Comparison of ENCODE assay signal across 8 cellular contexts in the genomic region with DNA sequence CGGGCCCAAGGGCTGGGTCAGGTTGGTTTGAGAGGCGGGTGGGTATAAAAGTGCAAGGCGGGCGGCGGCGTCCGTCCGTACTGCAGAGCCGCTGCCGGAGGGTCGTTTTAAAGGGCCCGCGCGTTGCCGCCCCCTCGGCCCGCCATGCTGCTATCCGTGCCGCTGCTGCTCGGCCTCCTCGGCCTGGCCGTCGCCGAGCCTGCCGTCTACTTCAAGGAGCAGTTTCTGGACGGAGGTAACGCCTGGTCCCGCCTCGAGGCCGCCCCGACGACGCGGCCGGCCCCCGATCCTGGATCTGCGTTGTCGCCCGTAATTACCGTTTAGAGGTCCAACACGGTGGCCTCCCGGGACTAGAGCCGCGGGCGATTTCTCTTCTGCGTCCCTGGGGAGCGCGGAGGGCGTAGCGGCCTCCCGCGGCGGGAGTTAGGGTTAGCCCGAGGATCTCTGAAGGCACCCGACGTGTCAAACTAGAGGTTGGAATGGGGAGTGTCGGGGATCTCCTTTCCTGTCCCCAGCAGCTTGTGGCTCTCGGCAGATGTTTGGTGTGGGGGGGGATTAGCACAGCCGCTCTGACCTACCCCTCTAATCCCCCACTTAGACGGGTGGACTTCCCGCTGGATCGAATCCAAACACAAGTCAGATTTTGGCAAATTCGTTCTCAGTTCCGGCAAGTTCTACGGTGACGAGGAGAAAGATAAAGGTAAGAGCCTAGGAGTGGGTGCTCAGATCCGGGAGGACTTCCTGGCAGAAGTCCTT. TPM values are rescaled to one million over a fixed set of nuclear protein-coding genes. Genes with fewer than 3 reads are reported as not detected.
DNase-seq lines count a peak whose midpoint lies in the region; ATAC-seq and TF ChIP-seq lines count a peak whose summit lies in the region.

A gene (plus strand): TSS at position 74 of the 756 bp plus-strand sequence. CDS start 71 bp downstream, at position 145.

- no peak within 1 kb of the TSS for H2BK120ac ChIP-seq in H9 (ENCODE audit: low read depth, low read length, poor library complexity, severe bottlenecking)

- peak; percentile 43 for DNase-seq in DND-41
- no peak for DNase-seq in H9
- DNase-seq in RPMI7951 (ENCODE audit: low read depth): peak; percentile 39
- no peak for DNase-seq in NCI-H510A (lab: John Stamatoyannopoulos, UW)

- H3K27ac ChIP-seq in DND-41 (ENCODE audit: low read length) (peak within 1 kb of the TSS; percentile 100), H9 (ENCODE audit: insufficient read length, low read depth, low read length) (no peak within 1 kb of the TSS), cingulate gyrus (ENCODE audit: low read depth, low read length) (peak within 1 kb of the TSS; percentile 94), liver (ENCODE audit: low read depth in 1 of 2, low read length in 2 of 2) (peak within 1 kb of the TSS; percentile 81 to 84), temporal lobe (ENCODE audit: low read depth, low read length) (peak within 1 kb of the TSS; percentile 97)

- peak; percentile 35 for TF ChIP-seq CTCF in DND-41 (IDR thresholded peaks at IDR 0.05; ENCODE audit: borderline replicate concordance, extremely low read depth, low read length, poor library complexity, severe bottlenecking)
- TF ChIP-seq CTCF in H9 (conservative IDR thresholded peaks at IDR 0.05): peak; percentile 23; the same call in 1 of the 3 replicates
- peak; percentile 6 for TF ChIP-seq CTCF in liver (IDR thresholded peaks at IDR 0.05; ENCODE audit: low read depth, low read length, missing input control)

- no peak within 1 kb of the TSS for H4K5ac ChIP-seq in H9 (ENCODE audit: insufficient read length, low read depth, low read length)

- H3K79me1 ChIP-seq in H9 (ENCODE audit: insufficient read depth, low read depth, low read length, poor library complexity, severe bottlenecking): peaks cover 6% of the 10 kb centered on the region

- H2BK12ac ChIP-seq in H9 (ENCODE audit: insufficient read length, low read depth, low read length): no peak within 1 kb of the TSS

- H3K36me3 Mint-ChIP-seq in H9 (ENCODE audit: insufficient read depth in 1 of 3, low read depth in 3 of 3): peaks cover 46 to 53% (median 50%) of the 10 kb centered on the region in 3 experiments

- H3K27me3 Mint-ChIP-seq in H9 (ENCODE audit: low read depth): no peaks in the 10 kb centered on the region; the same call in 1 of the 2 replicates

- H3K79me2 ChIP-seq in DND-41 (ENCODE audit: insufficient read depth, low read length) (peaks cover 58% of the 10 kb centered on the region), H9 (ENCODE audit: insufficient read depth, low read length) (peaks cover 6% of the 10 kb centered on the region; the same call in 1 of the 2 replicates)

- H3K4me2 ChIP-seq in DND-41 (ENCODE audit: insufficient read depth, low read length) (peak within 1 kb of the TSS; percentile 78), H9 (ENCODE audit: insufficient read depth, insufficient read length, low read length) (peak within 1 kb of the TSS; percentile 97)

- peak within 1 kb of the TSS; percentile 65 for H2AFZ ChIP-seq in DND-41 (ENCODE audit: low read depth, low read length)
- H2AFZ ChIP-seq in H9 (ENCODE audit: low read length): no peak within 1 kb of the TSS

- WGBS in H9 (ENCODE audit: extremely low coverage, insufficient read length, low lambda C conversion rate): no CpG with 5 or more reads among the region's 67 CpGs
- under 1% methylated on average over 67 of the region's 67 CpGs for WGBS in liver

- H3K36me3 ChIP-seq in DND-41 (ENCODE audit: insufficient read depth, low read length) (peaks cover 51% of the 10 kb centered on the region), liver (ENCODE audit: control insufficient read depth in 4 of 4, insufficient read depth in 3 of 4, low read depth in 1 of 4, low read length in 3 of 4) (peaks cover 13 to 32% (median 27%) of the 10 kb centered on the region in 4 donors)

- H3K56ac ChIP-seq in H9 (ENCODE audit: insufficient read length, low read depth, low read length): no peak within 1 kb of the TSS

- H3K4me1 ChIP-seq in DND-41 (ENCODE audit: insufficient read depth, low read length): peaks cover 84% of the 10 kb centered on the region
- no peaks in the 10 kb centered on the region; the same call in 1 of the 2 replicates for H3K4me1 ChIP-seq in H9 (ENCODE audit: insufficient read depth, low read length)
- peaks cover 10 to 47% (median 34%) of the 10 kb centered on the region in 4 donors for H3K4me1 ChIP-seq in liver (ENCODE audit: control insufficient read depth in 4 of 4, insufficient read depth in 4 of 4, low read length in 3 of 4)

- no peaks in the 10 kb centered on the region; a peak in 1 of 5 replicates for H3K9me3 Mint-ChIP-seq in H9

- no peak within 1 kb of the TSS for H2BK5ac ChIP-seq in H9 (ENCODE audit: insufficient read length, low read length)

- no peak within 1 kb of the TSS for H2AK5ac ChIP-seq in H9 (ENCODE audit: insufficient read length, low read length)

- H3K9ac ChIP-seq in DND-41 (ENCODE audit: low read depth, low read length) (peak within 1 kb of the TSS; percentile 93), H9 (ENCODE audit: extremely low read depth, insufficient read length, low read length) (peak within 1 kb of the TSS; percentile 75), liver (ENCODE audit: low read depth in 1 of 2, low read length in 2 of 2) (peak within 1 kb of the TSS; percentile 76 to 91)

- peaks cover 7% of the 10 kb centered on the region for H3K23me2 ChIP-seq in H9 (ENCODE audit: insufficient read length, low read depth, low read length, poor library complexity, severe bottlenecking)

- H3K27ac Mint-ChIP-seq in H9: peak within 1 kb of the TSS; percentile 94 to 97 (median 97)

- H3K4me3 Mint-ChIP-seq in H9: peak within 1 kb of the TSS; percentile 98 to 99

- H4K8ac ChIP-seq in H9 (replicated peaks; ENCODE audit: insufficient read length, low read depth, low read length): no peak within 1 kb of the TSS

- no peak within 1 kb of the TSS for H2BK15ac ChIP-seq in H9 (ENCODE audit: low read depth, low read length)

- peaks cover 19 to 43% of the 10 kb centered on the region in 2 experiments for H3K4me1 Mint-ChIP-seq in H9

- TF ChIP-seq RAD21 in liver (IDR thresholded peaks at IDR 0.05): no peak

- ATAC-seq in DND-41 (ENCODE audit: insufficient read depth, low read depth): no peak
- ATAC-seq in GM21447 (IDR thresholded peaks at IDR 0.05; ENCODE audit: unreplicated experiment): no peak

- H3T11ph ChIP-seq in H9 (ENCODE audit: low read length): no peak within 1 kb of the TSS

- no peak within 1 kb of the TSS for H3K4ac ChIP-seq in H9 (ENCODE audit: low read depth, low read length)

- H4K91ac ChIP-seq in H9 (ENCODE audit: insufficient read length, low read depth, low read length): no peak within 1 kb of the TSS

- H2BK20ac ChIP-seq in H9 (ENCODE audit: low read depth, low read length, poor library complexity, severe bottlenecking): no peak within 1 kb of the TSS

- H3K4me3 ChIP-seq in DND-41 (ENCODE audit: low read depth in 1 of 2, low read length in 2 of 2): peak within 1 kb of the TSS; percentile 77 to 90
- H3K4me3 ChIP-seq in liver (ENCODE audit: low read depth in 1 of 3, low read length in 3 of 3): peak within 1 kb of the TSS; percentile 82 to 97 (median 85)

- H3K18ac ChIP-seq in H9 (ENCODE audit: insufficient read length, low read depth, low read length): no peak within 1 kb of the TSS

- H3K14ac ChIP-seq in H9 (ENCODE audit: insufficient read depth, low read length): peak within 1 kb of the TSS; percentile 84

- no peak within 1 kb of the TSS for H3K23ac ChIP-seq in H9 (ENCODE audit: insufficient read length, low read depth, low read length)

- H3K9me3 ChIP-seq in DND-41 (ENCODE audit: insufficient read depth, low read length, severe bottlenecking) (no peaks in the 10 kb centered on the region), H9 (ENCODE audit: control insufficient read depth, low read depth, low read length) (no peaks in the 10 kb centered on the region), liver (ENCODE audit: control insufficient read depth in 4 of 4, low read length in 3 of 4) (no peaks in the 10 kb centered on the region)

- H3K27me3 ChIP-seq in DND-41 (ENCODE audit: insufficient read depth, low read length, poor library complexity) (no peaks in the 10 kb centered on the region), H9 (ENCODE audit: insufficient read depth, low read length) (no peaks in the 10 kb centered on the region), liver (ENCODE audit: control insufficient read depth in 4 of 4, insufficient read depth in 4 of 4, low read length in 3 of 4) (no peaks in the 10 kb centered on the region)

- peaks cover 36% of the 10 kb centered on the region for H4K20me1 ChIP-seq in DND-41 (ENCODE audit: insufficient read depth, low read length)
- H4K20me1 ChIP-seq in H9 (ENCODE audit: control insufficient read depth, insufficient read depth, insufficient read length): no peaks in the 10 kb centered on the region

TF ChIP-seq in liver, 16 proteins besides CTCF, POLR2A, EP300 and RAD21 (continues in another document):
- TF ChIP-seq, protein P1, sequence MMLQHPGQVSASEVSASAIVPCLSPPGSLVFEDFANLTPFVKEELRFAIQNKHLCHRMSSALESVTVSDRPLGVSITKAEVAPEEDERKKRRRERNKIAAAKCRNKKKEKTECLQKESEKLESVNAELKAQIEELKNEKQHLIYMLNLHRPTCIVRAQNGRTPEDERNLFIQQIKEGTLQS (IDR thresholded peaks at IDR 0.05): no peak
- TF ChIP-seq TAF1 (conservative IDR thresholded peaks at IDR 0.05): peak; percentile 94

RNA-seq across cellular contexts. Expression of the gene that starts here (rescaled TPM):
- total RNA-seq in H9 (2021) (887 and 938 TPM in 2 replicates), liver (1,000 to 10,000 TPM in 1 of 2 donors, 100 to 1,000 TPM in 1; 618 to 1,316 TPM), temporal lobe (154 TPM)
- 1,708 and 2,160 TPM in 2 replicates for total RNA-seq in RPMI7951 (2014; rRNA removed; shearing (Covaris generic))
- polyA plus RNA-seq in liver: 1,000 to 10,000 TPM in 1 of 2 donors, 100 to 1,000 TPM in 1; 913 to 1,228 TPM

Comparison
In these comparisons a context has a peak if more than half of its experiments do, and no peak if none do; other contexts are left out.
1. DNase-seq: peak in DND-41 (single experiment) and RPMI7951 (single experiment); none in H9 (single experiment) and NCI-H510A (single experiment).
2. Peak in every context shown above with its lines, with median percentiles within 50 percentile points of each other: H3K9ac ChIP-seq and CTCF ChIP-seq.